Comparison of ENCODE assay signal across 1 cellular context in genomic region chrX:53422091-53422914, GRCh38.
TF ChIP-seq lines count a peak whose summit lies in the region.

RIBC1 (plus strand) TSS chrX:53422873; CDS start chrX:53426277, 3,404 bp downstream.
SMC1A (minus strand) TSS chrX:53422654; CDS start chrX:53422600, 54 bp downstream.

TF ChIP-seq in HEK293, 187 proteins besides CTCF, POLR2A, EP300 and RAD21 (continued from another document):
- TF ChIP-seq REST (tag by site-specific recombination; IDR thresholded peaks at IDR 0.05), result peak; percentile 54; the same call in 1 of the 2 replicates
- TF ChIP-seq KLF1 (tag by site-specific recombination; IDR thresholded peaks at IDR 0.05), result peak; percentile 36; the same call in 1 of the 2 replicates
- no peak for TF ChIP-seq ZNF776 (tag by site-specific recombination; IDR thresholded peaks at IDR 0.05; ENCODE audit: borderline replicate concordance)
- TF ChIP-seq ZNF549 (tag by site-specific recombination; IDR thresholded peaks at IDR 0.05), result no peak
- TF ChIP-seq ZNF280D (tag by site-specific recombination; IDR thresholded peaks at IDR 0.05), result 0 out of 2 replicates have a peak, but pooled peaks have one; percentile 48
- TF ChIP-seq ZNF692 (tag by site-specific recombination; IDR thresholded peaks at IDR 0.05), result peak; percentile 74; the same call in 1 of the 2 replicates
- TF ChIP-seq ZNF558 (tag by site-specific recombination; IDR thresholded peaks at IDR 0.05), result no peak
- TF ChIP-seq RBAK (tag by site-specific recombination; IDR thresholded peaks at IDR 0.05), result no peak
- no peak for TF ChIP-seq ZNF626 (tag by site-specific recombination; IDR thresholded peaks at IDR 0.05)
- peak; percentile 84 for TF ChIP-seq ZNF645 (tag by site-specific recombination; IDR thresholded peaks at IDR 0.05)
- peak; percentile 43; the same call in 1 of the 2 replicates for TF ChIP-seq GFI1B (tag by site-specific recombination; IDR thresholded peaks at IDR 0.05)
- peak; percentile 96 for TF ChIP-seq ZNF580 (tag by site-specific recombination; IDR thresholded peaks at IDR 0.05)
- peak; percentile 68; the same call in 1 of the 2 replicates for TF ChIP-seq ZNF561 (tag by site-specific recombination; IDR thresholded peaks at IDR 0.05; ENCODE audit: borderline replicate concordance)
- no peak for TF ChIP-seq ZNF791 (tag by site-specific recombination; IDR thresholded peaks at IDR 0.05)
- TF ChIP-seq SP2 (tag by site-specific recombination; IDR thresholded peaks at IDR 0.05), result peak; percentile 78
